Comparison of ENCODE assay signal across 1 cellular context in the genomic region with DNA sequence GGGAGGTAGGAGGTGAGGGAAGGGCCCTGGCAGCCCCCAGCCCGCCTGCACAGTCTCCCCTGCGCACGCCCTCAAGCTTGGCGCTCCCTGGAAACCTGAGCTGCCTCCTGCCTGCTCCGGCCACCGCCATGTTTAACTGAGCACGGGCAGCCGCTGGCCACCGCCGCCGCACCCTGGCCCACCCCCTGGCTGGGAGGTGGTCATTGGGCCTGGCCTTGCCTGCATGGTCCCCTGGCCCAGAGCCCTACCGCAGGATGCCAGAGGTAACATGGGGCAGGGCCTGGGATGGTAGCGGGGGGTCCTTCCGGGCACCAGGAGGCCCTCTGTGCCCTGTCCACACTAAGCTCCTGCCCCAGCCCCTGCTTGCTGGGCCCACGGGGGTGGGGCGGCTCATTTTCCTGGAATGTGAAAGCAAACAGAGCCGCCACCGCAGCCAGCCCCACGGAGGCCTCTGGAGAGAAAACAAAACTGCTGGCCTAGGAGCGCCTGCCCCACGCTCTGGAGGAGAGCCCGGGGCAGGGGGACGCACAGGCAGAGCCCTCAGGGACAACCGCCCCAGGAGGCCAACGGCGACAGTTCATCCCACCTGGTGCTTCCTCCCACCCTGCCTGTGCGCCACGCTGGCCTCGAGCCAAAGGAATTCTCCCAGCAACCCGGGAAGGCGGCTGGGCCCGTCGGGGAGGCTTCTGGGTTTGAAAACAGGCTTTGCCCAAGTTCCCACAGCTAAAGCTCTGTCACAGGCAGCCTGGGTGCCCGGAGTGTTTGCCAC.
TF ChIP-seq lines count a peak whose summit lies in the region.

No MANE protein-coding gene starts in this region.

TF ChIP-seq in HepG2, 621 proteins besides CTCF, POLR2A, EP300 and RAD21 (continued from another document and continues in another):
- TF ChIP-seq, protein P1, sequence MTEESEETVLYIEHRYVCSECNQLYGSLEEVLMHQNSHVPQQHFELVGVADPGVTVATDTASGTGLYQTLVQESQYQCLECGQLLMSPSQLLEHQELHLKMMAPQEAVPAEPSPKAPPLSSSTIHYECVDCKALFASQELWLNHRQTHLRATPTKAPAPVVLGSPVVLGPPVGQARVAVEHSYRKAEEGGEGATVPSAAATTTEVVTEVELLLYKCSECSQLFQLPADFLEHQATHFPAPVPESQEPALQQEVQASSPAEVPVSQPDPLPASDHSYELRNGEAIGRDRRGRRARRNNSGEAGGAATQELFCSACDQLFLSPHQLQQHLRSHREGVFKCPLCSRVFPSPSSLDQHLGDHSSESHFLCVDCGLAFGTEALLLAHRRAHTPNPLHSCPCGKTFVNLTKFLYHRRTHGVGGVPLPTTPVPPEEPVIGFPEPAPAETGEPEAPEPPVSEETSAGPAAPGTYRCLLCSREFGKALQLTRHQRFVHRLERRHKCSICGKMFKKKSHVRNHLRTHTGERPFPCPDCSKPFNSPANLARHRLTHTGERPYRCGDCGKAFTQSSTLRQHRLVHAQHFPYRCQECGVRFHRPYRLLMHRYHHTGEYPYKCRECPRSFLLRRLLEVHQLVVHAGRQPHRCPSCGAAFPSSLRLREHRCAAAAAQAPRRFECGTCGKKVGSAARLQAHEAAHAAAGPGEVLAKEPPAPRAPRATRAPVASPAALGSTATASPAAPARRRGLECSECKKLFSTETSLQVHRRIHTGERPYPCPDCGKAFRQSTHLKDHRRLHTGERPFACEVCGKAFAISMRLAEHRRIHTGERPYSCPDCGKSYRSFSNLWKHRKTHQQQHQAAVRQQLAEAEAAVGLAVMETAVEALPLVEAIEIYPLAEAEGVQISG (CRISPR knock-in tag; IDR thresholded peaks at IDR 0.05), result peak; percentile 78
- TF ChIP-seq ERF (CRISPR knock-in tag; IDR thresholded peaks at IDR 0.05), result peak; percentile 40; the same call in 1 of the 2 replicates
- no peak; the same call in 1 of the 2 replicates for TF ChIP-seq NR2F2 (IDR thresholded peaks at IDR 0.05; ENCODE audit: borderline replicate concordance, low read depth)
- TF ChIP-seq, protein P2, sequence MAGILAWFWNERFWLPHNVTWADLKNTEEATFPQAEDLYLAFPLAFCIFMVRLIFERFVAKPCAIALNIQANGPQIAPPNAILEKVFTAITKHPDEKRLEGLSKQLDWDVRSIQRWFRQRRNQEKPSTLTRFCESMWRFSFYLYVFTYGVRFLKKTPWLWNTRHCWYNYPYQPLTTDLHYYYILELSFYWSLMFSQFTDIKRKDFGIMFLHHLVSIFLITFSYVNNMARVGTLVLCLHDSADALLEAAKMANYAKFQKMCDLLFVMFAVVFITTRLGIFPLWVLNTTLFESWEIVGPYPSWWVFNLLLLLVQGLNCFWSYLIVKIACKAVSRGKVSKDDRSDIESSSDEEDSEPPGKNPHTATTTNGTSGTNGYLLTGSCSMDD (CRISPR knock-in tag; IDR thresholded peaks at IDR 0.05), result no peak
- TF ChIP-seq, protein P3, sequence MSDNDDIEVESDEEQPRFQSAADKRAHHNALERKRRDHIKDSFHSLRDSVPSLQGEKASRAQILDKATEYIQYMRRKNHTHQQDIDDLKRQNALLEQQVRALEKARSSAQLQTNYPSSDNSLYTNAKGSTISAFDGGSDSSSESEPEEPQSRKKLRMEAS (IDR thresholded peaks at IDR 0.05), result peak; percentile 69
- TF ChIP-seq, protein P4, sequence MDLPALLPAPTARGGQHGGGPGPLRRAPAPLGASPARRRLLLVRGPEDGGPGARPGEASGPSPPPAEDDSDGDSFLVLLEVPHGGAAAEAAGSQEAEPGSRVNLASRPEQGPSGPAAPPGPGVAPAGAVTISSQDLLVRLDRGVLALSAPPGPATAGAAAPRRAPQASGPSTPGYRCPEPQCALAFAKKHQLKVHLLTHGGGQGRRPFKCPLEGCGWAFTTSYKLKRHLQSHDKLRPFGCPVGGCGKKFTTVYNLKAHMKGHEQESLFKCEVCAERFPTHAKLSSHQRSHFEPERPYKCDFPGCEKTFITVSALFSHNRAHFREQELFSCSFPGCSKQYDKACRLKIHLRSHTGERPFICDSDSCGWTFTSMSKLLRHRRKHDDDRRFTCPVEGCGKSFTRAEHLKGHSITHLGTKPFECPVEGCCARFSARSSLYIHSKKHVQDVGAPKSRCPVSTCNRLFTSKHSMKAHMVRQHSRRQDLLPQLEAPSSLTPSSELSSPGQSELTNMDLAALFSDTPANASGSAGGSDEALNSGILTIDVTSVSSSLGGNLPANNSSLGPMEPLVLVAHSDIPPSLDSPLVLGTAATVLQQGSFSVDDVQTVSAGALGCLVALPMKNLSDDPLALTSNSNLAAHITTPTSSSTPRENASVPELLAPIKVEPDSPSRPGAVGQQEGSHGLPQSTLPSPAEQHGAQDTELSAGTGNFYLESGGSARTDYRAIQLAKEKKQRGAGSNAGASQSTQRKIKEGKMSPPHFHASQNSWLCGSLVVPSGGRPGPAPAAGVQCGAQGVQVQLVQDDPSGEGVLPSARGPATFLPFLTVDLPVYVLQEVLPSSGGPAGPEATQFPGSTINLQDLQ (CRISPR knock-in tag; IDR thresholded peaks at IDR 0.05), result peak; percentile 67
- TF ChIP-seq SAFB2 (CRISPR knock-in tag; IDR thresholded peaks at IDR 0.05; ENCODE audit: borderline replicate concordance, low read depth), result 0 out of 2 replicates have a peak, but pooled peaks have one; percentile 44
- TF ChIP-seq TP53 (CRISPR knock-in tag; conservative IDR thresholded peaks at IDR 0.05), result 0 out of 2 replicates have a peak, but pooled peaks have one; percentile 69
- TF ChIP-seq, protein P5, sequence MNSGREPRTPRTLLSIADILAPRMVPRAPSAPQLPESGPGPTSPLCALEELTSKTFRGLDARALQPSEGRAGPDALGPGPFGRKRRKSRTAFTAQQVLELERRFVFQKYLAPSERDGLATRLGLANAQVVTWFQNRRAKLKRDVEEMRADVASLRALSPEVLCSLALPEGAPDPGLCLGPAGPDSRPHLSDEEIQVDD (CRISPR knock-in tag; IDR thresholded peaks at IDR 0.05; ENCODE audit: borderline replicate concordance), result no peak
- peak; percentile 85 for TF ChIP-seq KAT8 (CRISPR knock-in tag; IDR thresholded peaks at IDR 0.05)
- TF ChIP-seq, protein P6, sequence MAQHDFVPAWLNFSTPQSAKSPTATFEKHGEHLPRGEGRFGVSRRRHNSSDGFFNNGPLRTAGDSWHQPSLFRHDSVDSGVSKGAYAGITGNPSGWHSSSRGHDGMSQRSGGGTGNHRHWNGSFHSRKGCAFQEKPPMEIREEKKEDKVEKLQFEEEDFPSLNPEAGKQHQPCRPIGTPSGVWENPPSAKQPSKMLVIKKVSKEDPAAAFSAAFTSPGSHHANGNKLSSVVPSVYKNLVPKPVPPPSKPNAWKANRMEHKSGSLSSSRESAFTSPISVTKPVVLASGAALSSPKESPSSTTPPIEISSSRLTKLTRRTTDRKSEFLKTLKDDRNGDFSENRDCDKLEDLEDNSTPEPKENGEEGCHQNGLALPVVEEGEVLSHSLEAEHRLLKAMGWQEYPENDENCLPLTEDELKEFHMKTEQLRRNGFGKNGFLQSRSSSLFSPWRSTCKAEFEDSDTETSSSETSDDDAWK (CRISPR knock-in tag; IDR thresholded peaks at IDR 0.05), result no peak
- TF ChIP-seq HNRNPLL (IDR thresholded peaks at IDR 0.05; ENCODE audit: low read depth, low read length, poor library complexity, severe bottlenecking), result peak; percentile 67
- TF ChIP-seq ZNF644 (CRISPR knock-in tag; IDR thresholded peaks at IDR 0.05; ENCODE audit: low read depth), result no peak; the same call in 1 of the 2 replicates
- TF ChIP-seq SOX5 (CRISPR knock-in tag; IDR thresholded peaks at IDR 0.05; ENCODE audit: borderline replicate concordance), result peak; percentile 59; the same call in 1 of the 2 replicates
- no peak for TF ChIP-seq ZNF839 (CRISPR knock-in tag; IDR thresholded peaks at IDR 0.05; ENCODE audit: borderline replicate concordance)
- no peak for TF ChIP-seq ZBTB20 (CRISPR knock-in tag; IDR thresholded peaks at IDR 0.05; ENCODE audit: borderline replicate concordance, low read depth)
- no peak; the same call in 1 of the 2 replicates for TF ChIP-seq NAIF1 (CRISPR knock-in tag; IDR thresholded peaks at IDR 0.05; ENCODE audit: borderline replicate concordance)
- peak; percentile 35; the same call in 1 of the 2 replicates for TF ChIP-seq NFKB2 (CRISPR knock-in tag; IDR thresholded peaks at IDR 0.05; ENCODE audit: borderline replicate concordance)
- 0 out of 2 replicates have a peak, but pooled peaks have one; percentile 25 for TF ChIP-seq ZNF180 (CRISPR knock-in tag; IDR thresholded peaks at IDR 0.05; ENCODE audit: borderline replicate concordance, low read depth)
- no peak for TF ChIP-seq BRCA1 (CRISPR knock-in tag; IDR thresholded peaks at IDR 0.05)
- TF ChIP-seq, protein P7, sequence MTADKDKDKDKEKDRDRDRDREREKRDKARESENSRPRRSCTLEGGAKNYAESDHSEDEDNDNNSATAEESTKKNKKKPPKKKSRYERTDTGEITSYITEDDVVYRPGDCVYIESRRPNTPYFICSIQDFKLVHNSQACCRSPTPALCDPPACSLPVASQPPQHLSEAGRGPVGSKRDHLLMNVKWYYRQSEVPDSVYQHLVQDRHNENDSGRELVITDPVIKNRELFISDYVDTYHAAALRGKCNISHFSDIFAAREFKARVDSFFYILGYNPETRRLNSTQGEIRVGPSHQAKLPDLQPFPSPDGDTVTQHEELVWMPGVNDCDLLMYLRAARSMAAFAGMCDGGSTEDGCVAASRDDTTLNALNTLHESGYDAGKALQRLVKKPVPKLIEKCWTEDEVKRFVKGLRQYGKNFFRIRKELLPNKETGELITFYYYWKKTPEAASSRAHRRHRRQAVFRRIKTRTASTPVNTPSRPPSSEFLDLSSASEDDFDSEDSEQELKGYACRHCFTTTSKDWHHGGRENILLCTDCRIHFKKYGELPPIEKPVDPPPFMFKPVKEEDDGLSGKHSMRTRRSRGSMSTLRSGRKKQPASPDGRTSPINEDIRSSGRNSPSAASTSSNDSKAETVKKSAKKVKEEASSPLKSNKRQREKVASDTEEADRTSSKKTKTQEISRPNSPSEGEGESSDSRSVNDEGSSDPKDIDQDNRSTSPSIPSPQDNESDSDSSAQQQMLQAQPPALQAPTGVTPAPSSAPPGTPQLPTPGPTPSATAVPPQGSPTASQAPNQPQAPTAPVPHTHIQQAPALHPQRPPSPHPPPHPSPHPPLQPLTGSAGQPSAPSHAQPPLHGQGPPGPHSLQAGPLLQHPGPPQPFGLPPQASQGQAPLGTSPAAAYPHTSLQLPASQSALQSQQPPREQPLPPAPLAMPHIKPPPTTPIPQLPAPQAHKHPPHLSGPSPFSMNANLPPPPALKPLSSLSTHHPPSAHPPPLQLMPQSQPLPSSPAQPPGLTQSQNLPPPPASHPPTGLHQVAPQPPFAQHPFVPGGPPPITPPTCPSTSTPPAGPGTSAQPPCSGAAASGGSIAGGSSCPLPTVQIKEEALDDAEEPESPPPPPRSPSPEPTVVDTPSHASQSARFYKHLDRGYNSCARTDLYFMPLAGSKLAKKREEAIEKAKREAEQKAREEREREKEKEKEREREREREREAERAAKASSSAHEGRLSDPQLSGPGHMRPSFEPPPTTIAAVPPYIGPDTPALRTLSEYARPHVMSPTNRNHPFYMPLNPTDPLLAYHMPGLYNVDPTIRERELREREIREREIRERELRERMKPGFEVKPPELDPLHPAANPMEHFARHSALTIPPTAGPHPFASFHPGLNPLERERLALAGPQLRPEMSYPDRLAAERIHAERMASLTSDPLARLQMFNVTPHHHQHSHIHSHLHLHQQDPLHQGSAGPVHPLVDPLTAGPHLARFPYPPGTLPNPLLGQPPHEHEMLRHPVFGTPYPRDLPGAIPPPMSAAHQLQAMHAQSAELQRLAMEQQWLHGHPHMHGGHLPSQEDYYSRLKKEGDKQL (CRISPR knock-in tag; IDR thresholded peaks at IDR 0.05; ENCODE audit: low read depth), result no peak; the same call in 1 of the 2 replicates
- TF ChIP-seq ZNF746 (CRISPR knock-in tag; IDR thresholded peaks at IDR 0.05), result peak; percentile 85
- no peak for TF ChIP-seq ZNF790 (CRISPR knock-in tag; IDR thresholded peaks at IDR 0.05; ENCODE audit: borderline replicate concordance)
- no peak for TF ChIP-seq CREB1 (IDR thresholded peaks at IDR 0.05)
- no peak for TF ChIP-seq CREB1 (CRISPR knock-in tag; IDR thresholded peaks at IDR 0.05)
- TF ChIP-seq ZNF20 (CRISPR knock-in tag; IDR thresholded peaks at IDR 0.05), result 0 out of 2 replicates have a peak, but pooled peaks have one; percentile 59
- TF ChIP-seq EZH2 (conservative IDR thresholded peaks at IDR 0.05; ENCODE audit: low read depth, low read length), result no peak
- 0 out of 2 replicates have a peak, but pooled peaks have one; percentile 81 for TF ChIP-seq DNMT1 (CRISPR knock-in tag; IDR thresholded peaks at IDR 0.05)
- TF ChIP-seq, protein P8, sequence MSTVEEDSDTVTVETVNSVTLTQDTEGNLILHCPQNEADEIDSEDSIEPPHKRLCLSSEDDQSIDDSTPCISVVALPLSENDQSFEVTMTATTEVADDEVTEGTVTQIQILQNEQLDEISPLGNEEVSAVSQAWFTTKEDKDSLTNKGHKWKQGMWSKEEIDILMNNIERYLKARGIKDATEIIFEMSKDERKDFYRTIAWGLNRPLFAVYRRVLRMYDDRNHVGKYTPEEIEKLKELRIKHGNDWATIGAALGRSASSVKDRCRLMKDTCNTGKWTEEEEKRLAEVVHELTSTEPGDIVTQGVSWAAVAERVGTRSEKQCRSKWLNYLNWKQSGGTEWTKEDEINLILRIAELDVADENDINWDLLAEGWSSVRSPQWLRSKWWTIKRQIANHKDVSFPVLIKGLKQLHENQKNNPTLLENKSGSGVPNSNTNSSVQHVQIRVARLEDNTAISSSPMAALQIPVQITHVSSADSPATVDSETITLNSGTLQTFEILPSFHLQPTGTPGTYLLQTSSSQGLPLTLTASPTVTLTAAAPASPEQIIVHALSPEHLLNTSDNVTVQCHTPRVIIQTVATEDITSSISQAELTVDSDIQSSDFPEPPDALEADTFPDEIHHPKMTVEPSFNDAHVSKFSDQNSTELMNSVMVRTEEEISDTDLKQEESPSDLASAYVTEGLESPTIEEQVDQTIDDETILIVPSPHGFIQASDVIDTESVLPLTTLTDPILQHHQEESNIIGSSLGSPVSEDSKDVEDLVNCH (CRISPR knock-in tag; IDR thresholded peaks at IDR 0.05), result no peak
- no peak for TF ChIP-seq ZNF557 (CRISPR knock-in tag; IDR thresholded peaks at IDR 0.05)
- TF ChIP-seq ZSCAN20 (CRISPR knock-in tag; IDR thresholded peaks at IDR 0.05; ENCODE audit: borderline replicate concordance), result no peak
- no peak for TF ChIP-seq ZFYVE20 (CRISPR knock-in tag; IDR thresholded peaks at IDR 0.05; ENCODE audit: borderline replicate concordance, low read depth)
- TF ChIP-seq SMAD1 (CRISPR knock-in tag; IDR thresholded peaks at IDR 0.05; ENCODE audit: borderline replicate concordance, low read depth), result no peak
- peak; percentile 66 for TF ChIP-seq HNF4A (CRISPR knock-in tag; IDR thresholded peaks at IDR 0.05)
- TF ChIP-seq MTA3 (CRISPR knock-in tag; IDR thresholded peaks at IDR 0.05), result no peak
- peak; percentile 81; the same call in 1 of the 2 replicates for TF ChIP-seq HMG20A (CRISPR knock-in tag; IDR thresholded peaks at IDR 0.05; ENCODE audit: borderline replicate concordance)
- peak; percentile 38; the same call in 1 of the 2 replicates for TF ChIP-seq IRF2 (CRISPR knock-in tag; IDR thresholded peaks at IDR 0.05)
